1 cellular context compared by ENCODE assay signal in genomic region chr5:138752341-138752950, GRCh38.
TF ChIP-seq lines count a peak whose summit lies in the region.

No MANE protein-coding gene starts in this region.

TF ChIP-seq in IMR-90, 13 proteins besides CTCF, POLR2A, EP300 and RAD21 (continued from another document):
- TF ChIP-seq, protein P1, sequence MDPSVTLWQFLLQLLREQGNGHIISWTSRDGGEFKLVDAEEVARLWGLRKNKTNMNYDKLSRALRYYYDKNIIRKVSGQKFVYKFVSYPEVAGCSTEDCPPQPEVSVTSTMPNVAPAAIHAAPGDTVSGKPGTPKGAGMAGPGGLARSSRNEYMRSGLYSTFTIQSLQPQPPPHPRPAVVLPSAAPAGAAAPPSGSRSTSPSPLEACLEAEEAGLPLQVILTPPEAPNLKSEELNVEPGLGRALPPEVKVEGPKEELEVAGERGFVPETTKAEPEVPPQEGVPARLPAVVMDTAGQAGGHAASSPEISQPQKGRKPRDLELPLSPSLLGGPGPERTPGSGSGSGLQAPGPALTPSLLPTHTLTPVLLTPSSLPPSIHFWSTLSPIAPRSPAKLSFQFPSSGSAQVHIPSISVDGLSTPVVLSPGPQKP (IDR thresholded peaks at IDR 0.05; ENCODE audit: borderline replicate concordance, low read depth, low read length), result no peak
- no peak for TF ChIP-seq RFX5 (IDR thresholded peaks at IDR 0.05; ENCODE audit: low read depth, low read length)
- no peak for TF ChIP-seq MAZ (IDR thresholded peaks at IDR 0.05; ENCODE audit: borderline replicate concordance, low read depth, low read length)
- TF ChIP-seq SMC3 (IDR thresholded peaks at IDR 0.05; ENCODE audit: low read depth, low read length), result no peak
